8 cellular contexts compared by ENCODE assay signal in the genomic region with DNA sequence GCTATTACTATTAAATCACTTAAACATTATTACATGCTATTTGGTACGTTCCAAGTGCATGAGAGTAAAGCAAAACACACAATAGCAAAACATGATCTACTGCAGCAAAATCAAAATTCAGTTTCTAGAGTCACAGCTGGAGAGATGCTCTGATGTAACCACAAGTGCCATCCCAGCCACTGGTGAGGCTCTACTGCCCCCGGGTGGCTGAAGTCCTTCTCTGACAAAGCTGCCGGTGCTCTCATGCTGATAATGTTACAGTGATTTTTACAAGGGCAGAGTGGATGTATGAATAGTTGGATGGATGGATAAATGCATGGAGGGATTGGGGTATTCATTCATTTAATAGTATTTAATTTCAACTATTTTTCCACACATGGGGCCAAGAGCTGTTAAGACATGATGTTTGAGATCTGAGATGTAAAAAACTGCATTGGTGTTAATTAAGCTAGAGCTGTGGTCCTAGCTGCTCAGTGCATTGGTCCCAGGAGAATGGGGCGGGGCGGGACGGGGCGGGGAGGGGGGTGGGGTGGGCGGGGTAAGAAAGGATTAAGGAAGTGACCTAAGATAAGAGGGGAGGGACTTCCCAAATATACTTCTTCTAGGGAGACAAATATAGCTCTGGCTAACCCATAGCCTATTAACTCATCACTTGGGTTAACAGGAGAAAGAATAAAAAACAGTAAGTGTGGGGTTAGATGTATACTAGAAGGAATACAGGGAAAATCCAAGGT. TPM values are rescaled to one million over a fixed set of nuclear protein-coding genes. Genes with fewer than 3 reads are reported as not detected.
A peak's percentile ranks its signal among the peaks of the same experiment; 100 is the strongest.
DNase-seq lines count a peak whose midpoint lies in the region; ATAC-seq, FAIRE-seq and TF ChIP-seq lines count a peak whose summit lies in the region.

No MANE protein-coding gene starts in this region.

- no peak overlapping the region for H3K4me3 Mint-ChIP-seq in WTC11

- intact Hi-C loops in kidney (cut with DNase I) = loop anchor here (5.0 kb wide), 1 partner anchor 368 kb away; no protein-coding TSS in a partner anchor

- no peak overlapping the region for H3K27ac ChIP-seq in kidney (ENCODE audit: low read depth in 2 of 2, low read length in 2 of 2)

- CTCF ChIA-PET in WTC11 (lab: Charles Lee) = interaction anchor here (0.5 to 3.7 kb wide), 79 partner anchors 8 to 619 kb away, joined by 3 to 104 read pairs (median 5); a partner anchor contains a TSS

- POLR2A ChIA-PET in WTC11 (lab: Charles Lee) = no interaction called here

- peaks cover 8% of the 10 kb centered on the region for H3K9me3 Mint-ChIP-seq in WTC11

- H3K9ac ChIP-seq in kidney (ENCODE audit: low read length in 2 of 2) = no peak overlapping the region

- ATAC-seq in WTC11 (peak; percentile 96), GM19452 (IDR thresholded peaks at IDR 0.05; ENCODE audit: unreplicated experiment) (no peak)

- no peak for TF ChIP-seq POLR2A in H54 (IDR thresholded peaks at IDR 0.05; ENCODE audit: low read depth, low read length)

- H3K4me1 Mint-ChIP-seq in WTC11 = peaks cover 5% of the 10 kb centered on the region; the same call in 1 of the 2 replicates

- peaks cover 4% of the 10 kb centered on the region for H3K36me3 Mint-ChIP-seq in WTC11

- no peaks in the 10 kb centered on the region for H3K4me1 ChIP-seq in kidney (ENCODE audit: control insufficient read depth in 1 of 2, insufficient read depth in 1 of 2, low read depth in 1 of 2, low read length in 2 of 2)

- H3K4me3 ChIP-seq in kidney (ENCODE audit: low read length in 2 of 2) = no peak overlapping the region

- peaks cover 8% of the 10 kb centered on the region for H3K27me3 Mint-ChIP-seq in WTC11 (ENCODE audit: low read depth)

- DNase-seq in AG09319 (ENCODE audit: extremely low read depth, low read depth) (peak; percentile 29), H54 (ENCODE audit: insufficient read length, low spot score) (peak; percentile 63), NCI-H2227 (lab: John Stamatoyannopoulos, UW; ENCODE audit: unreplicated experiment) (peak; percentile 85), WTC11 (ENCODE audit: low spot score) (peak; percentile 88), kidney (peak; percentile 80)
- DNase-seq in central memory CD4-positive, alpha-beta T cell = peak; percentile 26
- DNase-seq in stimulated activated CD4-positive, alpha-beta T cell treated with anti-CD3 and anti-CD28 coated beads, Interleukin-2, amount 100 ng/mL, for 48 hours = peak; percentile 53 to 57

- no peaks in the 10 kb centered on the region for H3K36me3 ChIP-seq in kidney (ENCODE audit: control insufficient read depth in 1 of 2, insufficient read depth in 2 of 2, low read length in 2 of 2)

- H3K9me3 ChIP-seq in kidney (ENCODE audit: control insufficient read depth in 1 of 2, low read length in 2 of 2) = no peaks in the 10 kb centered on the region

- H3K27ac Mint-ChIP-seq in WTC11 = peak overlapping the region; percentile 1

- FAIRE-seq in H54 (lab: Jason Lieb, UNC) (peak; percentile 62), kidney (lab: Jason Lieb, UNC) (peak; percentile 30)

- TF ChIP-seq CTCF in AG09319 (IDR thresholded peaks at IDR 0.05; ENCODE audit: low read depth, low read length) (peak; percentile 92), WTC11 (IDR thresholded peaks at IDR 0.05) (peak; percentile 72), kidney (IDR thresholded peaks at IDR 0.05; ENCODE audit: borderline replicate concordance, extremely low read depth, insufficient read depth) (peak; percentile 68)

TF ChIP-seq in WTC11, 78 proteins besides CTCF, POLR2A, EP300 and RAD21:
- TF ChIP-seq, protein P1, sequence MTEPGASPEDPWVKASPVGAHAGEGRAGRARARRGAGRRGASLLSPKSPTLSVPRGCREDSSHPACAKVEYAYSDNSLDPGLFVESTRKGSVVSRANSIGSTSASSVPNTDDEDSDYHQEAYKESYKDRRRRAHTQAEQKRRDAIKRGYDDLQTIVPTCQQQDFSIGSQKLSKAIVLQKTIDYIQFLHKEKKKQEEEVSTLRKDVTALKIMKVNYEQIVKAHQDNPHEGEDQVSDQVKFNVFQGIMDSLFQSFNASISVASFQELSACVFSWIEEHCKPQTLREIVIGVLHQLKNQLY (CRISPR knock-in tag; IDR thresholded peaks at IDR 0.05) = no peak
- TF ChIP-seq GABPB1 (CRISPR knock-in tag; IDR thresholded peaks at IDR 0.05) = peak; percentile 59; the same call in 1 of the 2 replicates
TF ChIP-seq in WTC11: peak in this region for 1.

RNA-seq across cellular contexts. Expression of a gene that starts 5.3 kb away (rescaled TPM):
- total RNA-seq in WTC11 (2021) (not detected in 3 replicates), kidney (4.1 TPM)
- 3.7 TPM for polyA plus RNA-seq in kidney (ENCODE audit: insufficient read depth, low read depth, low replicate concordance)

Comparison
In these comparisons a context has a peak if more than half of its experiments do, and no peak if none do; other contexts are left out.
1. DNase-seq: peak in every context shown above with its lines; median percentile 88 in WTC11; 85 in NCI-H2227; 80 in kidney; 63 in H54; 55 in stimulated activated CD4-positive, alpha-beta T cell treated with anti-CD3 and anti-CD28 coated beads, Interleukin-2, amount 100 ng/mL, for 48 hours; 29 in AG09319; 26 in central memory CD4-positive, alpha-beta T cell.